9 cellular contexts compared by ENCODE assay signal in the genomic region with DNA sequence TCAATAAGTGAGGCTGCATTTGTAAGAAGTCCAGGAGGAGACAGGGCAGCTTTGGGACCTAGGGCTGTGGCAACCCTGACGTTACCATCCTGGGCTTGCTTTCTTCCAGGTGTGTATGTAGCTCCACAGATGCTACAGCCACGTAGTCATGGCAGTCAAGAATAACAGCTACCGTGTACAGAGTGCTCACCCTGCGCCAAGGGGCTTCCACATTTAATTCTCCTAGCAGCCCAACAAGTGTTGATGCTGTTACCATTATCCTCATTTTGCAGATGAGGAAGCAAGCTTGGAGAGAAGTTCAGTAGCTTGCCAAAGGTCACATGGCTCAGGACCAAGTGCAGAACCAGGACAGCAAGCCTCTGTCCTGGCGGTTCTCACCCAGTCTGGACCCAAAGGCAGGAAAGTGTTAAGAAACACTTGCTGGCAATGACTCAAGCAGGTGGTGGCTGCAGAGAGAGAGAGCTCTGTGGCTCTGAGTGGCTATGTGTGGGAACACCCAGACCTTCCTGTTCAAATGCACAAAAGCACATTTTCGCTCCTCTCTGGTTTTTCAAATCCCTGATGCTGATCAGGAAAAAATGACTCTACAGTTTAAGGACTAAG.
DNase-seq lines count a peak whose midpoint lies in the region; ATAC-seq, FAIRE-seq and TF ChIP-seq lines count a peak whose summit lies in the region.
"Had no signal": no experiment of that assay in that cellular context is flagged by ENCODE, and none has a peak within 500 bp of the region (broad histone marks: within the 10 kb centered on the region; RNA-seq: fewer than 3 reads in every experiment).

No MANE protein-coding gene starts in this region.

- H3K4me2 ChIP-seq in OCI-LY3 (ENCODE audit: low read length), result peak overlapping the region; percentile 51; the same call in 1 of the 2 replicates

- H3K27me3 Mint-ChIP-seq in natural killer cell (ENCODE audit: low read depth in 2 of 2), result no peaks in the 10 kb centered on the region

- intact Hi-C loops in natural killer cell (cut with micrococcal nuclease), result loop anchor here (1.0 kb wide), 2 partner anchors 20 to 67 kb away; no protein-coding TSS in a partner anchor

- H3K27ac Mint-ChIP-seq in natural killer cell, result peak overlapping the region; percentile 91 to 96

- H3K4me3 Mint-ChIP-seq in natural killer cell, result peak overlapping the region; percentile 72

- H3K9me3 ChIP-seq in OCI-LY3 (ENCODE audit: insufficient read depth, low read length), result no peaks in the 10 kb centered on the region

- TF ChIP-seq CTCF in OCI-LY3 (IDR thresholded peaks at IDR 0.05; ENCODE audit: low read depth, low read length) (no peak), natural killer cell (IDR thresholded peaks at IDR 0.05) (no peak)

- H3K27ac ChIP-seq in OCI-LY3 (ENCODE audit: low read length), result no peak overlapping the region
- H3K27ac ChIP-seq: HL-60 had no signal

- H3K9ac ChIP-seq in OCI-LY3 (ENCODE audit: low read length), result no peak overlapping the region

- H2AFZ ChIP-seq in OCI-LY3 (ENCODE audit: low read depth, low read length), result no peak overlapping the region

- no peaks in the 10 kb centered on the region for H3K27me3 ChIP-seq in OCI-LY3 (ENCODE audit: low read depth, low read length)

- peaks cover 3% of the 10 kb centered on the region for H3K36me3 ChIP-seq in OCI-LY3 (replicated peaks; ENCODE audit: low read depth, low read length)

- H3K4me1 ChIP-seq in OCI-LY3 (ENCODE audit: low read length), result peaks cover 27% of the 10 kb centered on the region

- H3K79me2 ChIP-seq in OCI-LY3 (ENCODE audit: low read length), result no peaks in the 10 kb centered on the region

- peaks cover 43 to 46% of the 10 kb centered on the region in 2 donors for H3K4me1 Mint-ChIP-seq in natural killer cell

- TF ChIP-seq POLR2A in H54 (IDR thresholded peaks at IDR 0.05; ENCODE audit: low read depth, low read length), result no peak

- FAIRE-seq in H54 (lab: Jason Lieb, UNC), result peak; percentile 71

- DNase-seq in H54 (ENCODE audit: insufficient read length, low spot score) (no peak), dermis blood vessel endothelial cell (peak; percentile 75), natural killer cell (peak; percentile 53), DMS153 (lab: John Stamatoyannopoulos, UW) (no peak), NCI-H345 treated with DMSO at 0.1 percent for 48 hours (lab: John Stamatoyannopoulos, UW; ENCODE audit: unreplicated experiment) (no peak), NCI-H187 treated with DMSO at 0.1 percent for 48 hours (lab: John Stamatoyannopoulos, UW) (no peak)

- no peaks in the 10 kb centered on the region for H3K36me3 Mint-ChIP-seq in natural killer cell

- H3K9me3 Mint-ChIP-seq in natural killer cell, result no peaks in the 10 kb centered on the region

- no peaks in the 10 kb centered on the region for H4K20me1 ChIP-seq in OCI-LY3 (ENCODE audit: insufficient read depth, low read length)

- H3K4me3 ChIP-seq in OCI-LY3 (ENCODE audit: low read length), result no peak overlapping the region

- peak; percentile 82 to 89 (median 83) for ATAC-seq in natural killer cell
- no peak for ATAC-seq in HG02970 (IDR thresholded peaks at IDR 0.05; ENCODE audit: low FRiP score, unreplicated experiment)

Comparison
In these comparisons a context has a peak if more than half of its experiments do, and no peak if none do; other contexts are left out.
1. DNase-seq: peak in dermis blood vessel endothelial cell (single experiment) and natural killer cell (single experiment); none in H54 (single experiment), DMS153 (single experiment), NCI-H345 treated with DMSO at 0.1 percent for 48 hours (single experiment) and NCI-H187 treated with DMSO at 0.1 percent for 48 hours (single experiment).